Comparison of ENCODE assay signal across 8 cellular contexts in the genomic region with DNA sequence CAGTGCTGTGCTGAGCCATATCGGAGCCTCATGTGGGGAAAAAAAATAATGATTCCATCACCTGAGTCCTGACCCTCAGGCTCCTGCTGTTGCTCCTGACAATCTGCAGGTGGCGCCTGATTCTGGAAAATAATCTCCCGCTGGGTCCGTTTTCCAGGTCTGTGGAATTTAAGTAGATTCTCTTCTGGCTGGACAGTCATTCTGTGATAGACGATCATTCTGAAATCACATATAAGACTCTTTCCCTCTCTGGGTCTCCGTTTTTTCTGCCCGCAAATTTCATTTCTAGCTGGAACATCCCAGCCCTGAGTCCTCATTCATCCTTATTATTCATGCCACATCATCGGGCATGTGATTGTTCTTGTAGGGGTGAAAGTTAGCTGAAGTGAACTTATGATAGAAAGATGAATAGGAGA. TPM values are rescaled to one million over a fixed set of nuclear protein-coding genes. Genes with fewer than 3 reads are reported as not detected.
DNase-seq lines count a peak whose midpoint lies in the region; ATAC-seq and TF ChIP-seq lines count a peak whose summit lies in the region.

No MANE protein-coding gene starts in this region.

- no peak overlapping the region for H2BK120ac ChIP-seq in trophoblast cell (ENCODE audit: insufficient read depth, low read length, poor library complexity)

- no peak overlapping the region for H2AK5ac ChIP-seq in trophoblast cell (ENCODE audit: low read length)

- no peaks in the 10 kb centered on the region for H3K36me3 Mint-ChIP-seq in activated CD8-positive, alpha-beta T cell treated with anti-CD3 and anti-CD28 coated beads for 36 hours (ENCODE audit: low read depth)

- H3K4me1 Mint-ChIP-seq in activated CD8-positive, alpha-beta T cell treated with anti-CD3 and anti-CD28 coated beads for 36 hours (ENCODE audit: low read depth) = no peaks in the 10 kb centered on the region

- no peak overlapping the region for H3K9ac ChIP-seq in trophoblast cell (ENCODE audit: low read length)

- H3K9me3 ChIP-seq in BE2C = no peaks in the 10 kb centered on the region
- peaks cover 3% of the 10 kb centered on the region for H3K9me3 ChIP-seq in trophoblast cell (ENCODE audit: insufficient read depth, low read depth, low read length)

- no peak overlapping the region for H3K4me3 ChIP-seq in BE2C (ENCODE audit: low read depth, low read length)
- no peak overlapping the region for H3K4me3 ChIP-seq in trophoblast cell (ENCODE audit: low read depth, low read length)

- DNase-seq in BE2C = peak; percentile 74
- DNase-seq in GM20000 (ENCODE audit: low spot score) = peak; percentile 61
- peak; percentile 25 for DNase-seq in NCI-H446 treated with DMSO at 0.1 percent for 48 hours (lab: John Stamatoyannopoulos, UW)
- peak; percentile 44 for DNase-seq in activated CD8-positive, alpha-beta T cell treated with anti-CD3 and anti-CD28 coated beads for 36 hours
- DNase-seq in glomerular visceral epithelial cell (ENCODE audit: extremely low spot score) = peak; percentile 80
- DNase-seq in trophoblast cell = peak; percentile 74 to 93

- peaks cover 2% of the 10 kb centered on the region; the same call in 1 of the 2 replicates for H3K4me1 ChIP-seq in BE2C
- H3K4me1 ChIP-seq in trophoblast cell (ENCODE audit: control insufficient read depth in 1 of 2, insufficient read depth in 2 of 2, low read length in 2 of 2) = no peaks in the 10 kb centered on the region

- H4K91ac ChIP-seq in trophoblast cell (ENCODE audit: low read depth, low read length) = no peak overlapping the region

- CTCF ChIA-PET in activated CD8-positive, alpha-beta T cell treated with anti-CD3 and anti-CD28 coated beads for 36 hours (lab: Charles Lee) = interaction anchor here (0.6 to 8.0 kb wide), 26 partner anchors 10 to 332 kb away, joined by 3 to 62 read pairs (median 5); a partner anchor contains a TSS

- peaks cover 7% of the 10 kb centered on the region for H3K27me3 Mint-ChIP-seq in activated CD8-positive, alpha-beta T cell treated with anti-CD3 and anti-CD28 coated beads for 36 hours

- H4K12ac ChIP-seq in trophoblast cell (ENCODE audit: low read depth, low read length) = no peak overlapping the region

- H4K8ac ChIP-seq in trophoblast cell (ENCODE audit: low read depth, low read length) = no peak overlapping the region

- no peaks in the 10 kb centered on the region for H3K79me1 ChIP-seq in trophoblast cell (ENCODE audit: low read length)

- no CpG with 5 or more reads among the region's 8 CpGs for WGBS in trophoblast cell (ENCODE audit: extremely low coverage, insufficient coverage, insufficient read length)

- H3K18ac ChIP-seq in trophoblast cell (ENCODE audit: low read length) = no peak overlapping the region

- H3K4me3 Mint-ChIP-seq in activated CD8-positive, alpha-beta T cell treated with anti-CD3 and anti-CD28 coated beads for 36 hours = no peak overlapping the region

- H2BK5ac ChIP-seq in trophoblast cell (ENCODE audit: low read depth, low read length, poor library complexity) = no peak overlapping the region

- H3K9me3 Mint-ChIP-seq in activated CD8-positive, alpha-beta T cell treated with anti-CD3 and anti-CD28 coated beads for 36 hours = no peaks in the 10 kb centered on the region

- no peak overlapping the region for H3K4me2 ChIP-seq in trophoblast cell (ENCODE audit: low read length)

- no peak overlapping the region for H3K14ac ChIP-seq in trophoblast cell (ENCODE audit: low read length)

- POLR2A ChIA-PET in activated CD8-positive, alpha-beta T cell treated with anti-CD3 and anti-CD28 coated beads for 36 hours (lab: Charles Lee) = no interaction called here

- no peak overlapping the region for H3K4ac ChIP-seq in trophoblast cell (ENCODE audit: low read depth, low read length)

- no peak overlapping the region for H3K27ac ChIP-seq in trophoblast cell (ENCODE audit: low read depth, low read length)

- no peak overlapping the region for H3K23ac ChIP-seq in trophoblast cell (ENCODE audit: low read length)

- intact Hi-C loops in activated CD8-positive, alpha-beta T cell treated with anti-CD3 and anti-CD28 coated beads for 36 hours (cut with micrococcal nuclease) = loop anchor here (2.0 to 5.0 kb wide), 2 partner anchors 85 to 142 kb away; no protein-coding TSS in a partner anchor

- H3K27me3 ChIP-seq in BE2C (no peaks in the 10 kb centered on the region), trophoblast cell (ENCODE audit: insufficient read depth, low read length) (no peaks in the 10 kb centered on the region)

- H3K36me3 ChIP-seq in BE2C (no peaks in the 10 kb centered on the region), trophoblast cell (ENCODE audit: control insufficient read depth in 1 of 2, insufficient read depth in 2 of 2, low read length in 2 of 2) (no peaks in the 10 kb centered on the region)

- TF ChIP-seq CTCF in BE2C (IDR thresholded peaks at IDR 0.05; ENCODE audit: low read depth, low read length) (peak; percentile 96), GM20000 (IDR thresholded peaks at IDR 0.05; ENCODE audit: extremely low read depth, missing control alignments) (peak; percentile 78)
- TF ChIP-seq CTCF in activated CD8-positive, alpha-beta T cell treated with anti-CD3 and anti-CD28 coated beads for 36 hours (IDR thresholded peaks at IDR 0.05) = peak; percentile 88

- no peaks in the 10 kb centered on the region for H3K79me2 ChIP-seq in trophoblast cell (ENCODE audit: control insufficient read depth, insufficient read depth, low read length, poor library complexity)

- ATAC-seq in activated CD8-positive, alpha-beta T cell treated with anti-CD3 and anti-CD28 coated beads for 36 hours = peak; percentile 73
- ATAC-seq in HG02981 (IDR thresholded peaks at IDR 0.05; ENCODE audit: unreplicated experiment) = no peak
- ATAC-seq in GM21423 (IDR thresholded peaks at IDR 0.05; ENCODE audit: unreplicated experiment) = no peak

- no peak overlapping the region for H2AFZ ChIP-seq in trophoblast cell (ENCODE audit: insufficient read depth, low read length, poor library complexity)

- no peak overlapping the region for H3K27ac Mint-ChIP-seq in activated CD8-positive, alpha-beta T cell treated with anti-CD3 and anti-CD28 coated beads for 36 hours

- no peak overlapping the region for H2BK12ac ChIP-seq in trophoblast cell (ENCODE audit: low read length)

RNA-seq across cellular contexts. Expression of a gene that starts 22.1 kb away (rescaled TPM):
- 118 TPM for polyA plus RNA-seq in BE2C (2012; ENCODE audit: insufficient read depth, insufficient read length, low read depth)
- 10 to 100 TPM; 19.2 to 23.5 TPM for total RNA-seq in activated CD8-positive, alpha-beta T cell treated with anti-CD3 and anti-CD28 coated beads for 36 hours
- 79.8 and 92.5 TPM in 2 replicates for polyA plus RNA-seq in trophoblast cell (2013)

Comparison
In these comparisons a context has a peak if more than half of its experiments do, and no peak if none do; other contexts are left out.
1. DNase-seq: peak in every context shown above with its lines; median percentile 84 in trophoblast cell; 80 in glomerular visceral epithelial cell; 74 in BE2C; 61 in GM20000; 44 in activated CD8-positive, alpha-beta T cell treated with anti-CD3 and anti-CD28 coated beads for 36 hours; 25 in NCI-H446 treated with DMSO at 0.1 percent for 48 hours.